In the genomic region with DNA sequence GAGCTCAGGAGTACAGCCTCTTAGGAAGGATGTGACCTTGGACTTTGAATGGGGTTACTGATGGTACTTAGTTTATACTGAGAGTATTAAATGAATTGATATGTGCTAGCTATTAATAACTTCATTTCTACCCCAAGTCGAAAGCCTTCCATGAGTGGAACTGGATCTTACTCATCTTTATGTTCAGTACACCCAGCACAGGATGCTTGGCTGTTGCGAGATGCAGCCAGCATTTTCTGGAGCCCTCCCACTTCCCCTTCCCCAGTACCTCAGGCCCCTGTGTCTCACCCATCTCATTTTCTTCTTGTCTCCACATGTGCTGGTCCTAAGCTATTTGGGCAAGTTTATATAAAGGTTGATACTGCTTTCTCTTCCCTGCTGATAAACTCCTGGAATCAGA, we compare ENCODE assay signal across 10 cellular contexts. TPM values are rescaled to one million over a fixed set of nuclear protein-coding genes. Genes with fewer than 3 reads are reported as not detected.
DNase-seq lines count a peak whose midpoint lies in the region; ATAC-seq and TF ChIP-seq lines count a peak whose summit lies in the region.
"Had no signal": no experiment of that assay in that cellular context is flagged by ENCODE, and none has a peak within 500 bp of the region (broad histone marks: within the 10 kb centered on the region; RNA-seq: fewer than 3 reads in every experiment).

No MANE protein-coding gene starts in this region.

- H3K79me2 ChIP-seq in HCT116 (ENCODE audit: insufficient read depth, low read length) = no peaks in the 10 kb centered on the region

- peak overlapping the region; percentile 93 to 98 (median 96) for H3K27ac Mint-ChIP-seq in CD4-positive, CD25-positive, alpha-beta regulatory T cell
- H3K27ac Mint-ChIP-seq in activated naive CD4-positive, alpha-beta T cell treated with anti-CD3 and anti-CD28 coated beads, Interleukin-2, amount 50 U/mL, for 24 hours = peak overlapping the region; percentile 93

- TF ChIP-seq RAD21 in HCT116 (IDR thresholded peaks at IDR 0.05; ENCODE audit: low read depth) = no peak

- H3K27me3 ChIP-seq in CD4-positive, CD25-positive, alpha-beta regulatory T cell (ENCODE audit: control insufficient read depth, insufficient read depth, low read length) = no peaks in the 10 kb centered on the region
- no peaks in the 10 kb centered on the region for H3K27me3 ChIP-seq in HCT116 (ENCODE audit: insufficient read depth, low read length)

- BruUV-seq in HCT116 (replicated peaks; lab: Mats Ljungman, UMichigan) = no TSS peak

- no peak overlapping the region for H3K9ac ChIP-seq in HCT116 (ENCODE audit: low read length)

- H3K4me3 ChIP-seq in CD4-positive, CD25-positive, alpha-beta regulatory T cell (ENCODE audit: low read depth, low read length) = peak overlapping the region; percentile 49
- H3K4me3 ChIP-seq in HCT116 (replicated peaks in 1 of 2; ENCODE audit: low read depth in 1 of 2, low read length in 2 of 2) (no peak overlapping the region), mucosa of descending colon (no peak overlapping the region)
- H3K4me3 ChIP-seq: lung had no signal

- TF ChIP-seq CTCF in HCT116 (IDR thresholded peaks at IDR 0.05 in 2 of 3, conservative IDR thresholded peaks at IDR 0.05 in 1 of 3; ENCODE audit: borderline replicate concordance in 1 of 3, insufficient read depth in 1 of 3, low read depth in 2 of 3, low read length in 2 of 3) (no peak), mucosa of descending colon (IDR thresholded peaks at IDR 0.05) (no peak)

- H3K27me3 Mint-ChIP-seq in CD4-positive, CD25-positive, alpha-beta regulatory T cell = no peaks in the 10 kb centered on the region
- H3K27me3 Mint-ChIP-seq in activated naive CD4-positive, alpha-beta T cell treated with anti-CD3 and anti-CD28 coated beads, Interleukin-2, amount 50 U/mL, for 24 hours = no peaks in the 10 kb centered on the region

- intact Hi-C loops in HCT116 (cut with micrococcal nuclease) (no loop called here), mucosa of descending colon (cut with DNase I, micrococcal nuclease) (no loop called here)

- peak overlapping the region; percentile 82 to 91 (median 85) for H3K4me3 Mint-ChIP-seq in CD4-positive, CD25-positive, alpha-beta regulatory T cell
- peak overlapping the region; percentile 31 for H3K4me3 Mint-ChIP-seq in activated naive CD4-positive, alpha-beta T cell treated with anti-CD3 and anti-CD28 coated beads, Interleukin-2, amount 50 U/mL, for 24 hours

- RAD21 ChIA-PET in HCT116 (lab: Charles Lee; ENCODE audit: low non-redundant PET in 1 of 2, low total read pairs in 2 of 2, uncharacterized antibody in 2 of 2, unreplicated experiment in 2 of 2) = no interaction called here

- CTCF ChIA-PET in HCT116 (lab: Charles Lee) = no interaction called here

- no peak overlapping the region for H2AFZ ChIP-seq in HCT116 (ENCODE audit: low read depth, low read length, poor library complexity, severe bottlenecking)

- peaks cover 87% of the 10 kb centered on the region for H3K4me1 ChIP-seq in CD4-positive, CD25-positive, alpha-beta regulatory T cell (ENCODE audit: control insufficient read depth, insufficient read depth, low read length, poor library complexity, severe bottlenecking)
- H3K4me1 ChIP-seq in HCT116 (ENCODE audit: control insufficient read depth in 1 of 2, insufficient read depth in 2 of 2, low read length in 2 of 2) (peaks cover 23 to 30% of the 10 kb centered on the region in 2 experiments), mucosa of descending colon (ENCODE audit: low read depth) (no peaks in the 10 kb centered on the region)

- H3K4me1 Mint-ChIP-seq in CD4-positive, CD25-positive, alpha-beta regulatory T cell = peaks cover 35 to 93% (median 62%) of the 10 kb centered on the region in 4 donors
- H3K4me1 Mint-ChIP-seq in activated naive CD4-positive, alpha-beta T cell treated with anti-CD3 and anti-CD28 coated beads, Interleukin-2, amount 50 U/mL, for 24 hours = peaks cover 95% of the 10 kb centered on the region

- DNase-seq in CD4-positive, CD25-positive, alpha-beta regulatory T cell = peak in 1 of 3 donors; percentile 78
- DNase-seq in HCT116 (ENCODE audit: low read depth, low spot score) (no peak), mucosa of descending colon (no peak), A172 (ENCODE audit: low spot score) (no peak)
- DNase-seq: cerebellar nuclear complex, NCI-H1048 had no signal

- no peaks in the 10 kb centered on the region for H4K20me1 ChIP-seq in HCT116 (ENCODE audit: insufficient read depth)

- peaks cover 61% of the 10 kb centered on the region for H3K36me3 Mint-ChIP-seq in CD4-positive, CD25-positive, alpha-beta regulatory T cell
- H3K36me3 Mint-ChIP-seq in activated naive CD4-positive, alpha-beta T cell treated with anti-CD3 and anti-CD28 coated beads, Interleukin-2, amount 50 U/mL, for 24 hours = peaks cover 26% of the 10 kb centered on the region

- H3K9me3 ChIP-seq in CD4-positive, CD25-positive, alpha-beta regulatory T cell (ENCODE audit: control insufficient read depth in 2 of 2, low read length in 2 of 2) = no peaks in the 10 kb centered on the region
- H3K9me3 ChIP-seq in HCT116 (ENCODE audit: control insufficient read depth in 1 of 2, insufficient read depth in 1 of 2, low read depth in 1 of 2, low read length in 2 of 2) = no peaks in the 10 kb centered on the region
- no peaks in the 10 kb centered on the region for H3K9me3 ChIP-seq in mucosa of descending colon

- peaks cover 56% of the 10 kb centered on the region for H3K36me3 ChIP-seq in CD4-positive, CD25-positive, alpha-beta regulatory T cell (ENCODE audit: control insufficient read depth, insufficient read depth, low read length)
- H3K36me3 ChIP-seq in HCT116 (ENCODE audit: control insufficient read depth in 1 of 2, insufficient read depth in 2 of 2, low read length in 2 of 2) (peaks cover 4% of the 10 kb centered on the region in 2 experiments; a peak in 2 of 4 replicates), mucosa of descending colon (ENCODE audit: low read depth) (no peaks in the 10 kb centered on the region)

- no peak for TF ChIP-seq POLR2A in HCT116 (IDR thresholded peaks at IDR 0.05; ENCODE audit: borderline replicate concordance, extremely low read depth, insufficient read depth, insufficient read length)

- peaks cover 0 to 2% (median 0%) of the 10 kb centered on the region in 7 donors for H3K9me3 Mint-ChIP-seq in CD4-positive, CD25-positive, alpha-beta regulatory T cell
- H3K9me3 Mint-ChIP-seq in activated naive CD4-positive, alpha-beta T cell treated with anti-CD3 and anti-CD28 coated beads, Interleukin-2, amount 50 U/mL, for 24 hours = no peaks in the 10 kb centered on the region

- POLR2A ChIA-PET in HCT116 (lab: Charles Lee) = interaction anchor here (0.7 to 1.4 kb wide), 3 partner anchors 8 to 97 kb away, joined by 3 read pairs; no protein-coding TSS in a partner anchor

- peak overlapping the region; percentile 75 for H3K27ac ChIP-seq in CD4-positive, CD25-positive, alpha-beta regulatory T cell (ENCODE audit: insufficient read depth, low read length, poor library complexity, severe bottlenecking)
- no peak overlapping the region for H3K27ac ChIP-seq in HCT116 (ENCODE audit: low read depth, low read length)

- H3K9me2 ChIP-seq in HCT116 (ENCODE audit: insufficient read depth) = no peaks in the 10 kb centered on the region

- peak in 1 of 2 donors; percentile 24 for ATAC-seq in CD4-positive, CD25-positive, alpha-beta regulatory T cell (ENCODE audit: low read depth in 2 of 2)
- ATAC-seq in HCT116 = no peak
- peak; percentile 46 for ATAC-seq in mucosa of descending colon
- no peak for ATAC-seq in GM18868 (IDR thresholded peaks at IDR 0.05; ENCODE audit: unreplicated experiment)
- no peak for ATAC-seq in HG03135 (IDR thresholded peaks at IDR 0.05; ENCODE audit: unreplicated experiment)

- no peak overlapping the region for H3K4me2 ChIP-seq in HCT116 (ENCODE audit: low read length)

TF ChIP-seq in HCT116, 20 proteins besides CTCF, POLR2A, EP300 and RAD21:
- TF ChIP-seq YY1 (IDR thresholded peaks at IDR 0.05; ENCODE audit: extremely low read depth, insufficient replicate concordance, low read depth, low read length) (no peak), EZH2phosphoT487 (IDR thresholded peaks at IDR 0.05; ENCODE audit: borderline replicate concordance) (no peak), POLR2AphosphoS5 (IDR thresholded peaks at IDR 0.05; ENCODE audit: low read depth, low read length) (0 out of 2 replicates have a peak, but pooled peaks have one; percentile 31), ATF3 (IDR thresholded peaks at IDR 0.05) (no peak), CBX3 (IDR thresholded peaks at IDR 0.05; ENCODE audit: low read depth) (no peak)

RNA-seq across cellular contexts. Expression of gene UPP1, which starts 7.2 kb away (rescaled TPM):
- 66.6 TPM for total RNA-seq in CD4-positive, CD25-positive, alpha-beta regulatory T cell
- 100 to 1,000 TPM in 3 of 4 donors, 10 to 100 TPM in 1; 98.1 to 123 (median 110) TPM for polyA plus RNA-seq in CD4-positive, CD25-positive, alpha-beta regulatory T cell
- 42.7 TPM for total RNA-seq in HCT116 (2021; ENCODE audit: unreplicated experiment)
- 221 and 353 TPM in 2 replicates for polyA plus RNA-seq in HCT116 (2012)
- 10 to 100 TPM; 30.7 to 63.6 (median 51.0) TPM for total RNA-seq in mucosa of descending colon
- total RNA-seq in A172 (2014; rRNA removed; shearing (Covaris generic)) = 13.3 and 21.5 TPM in 2 replicates
